In genomic region chrX:23334536-23334870, GRCh38 we compare ENCODE assay signal across 11 cellular contexts. TPM values are rescaled to one million over a fixed set of nuclear protein-coding genes. Genes with fewer than 3 reads are reported as not detected.
DNase-seq lines count a peak whose midpoint lies in the region; ATAC-seq and TF ChIP-seq lines count a peak whose summit lies in the region.
"Had no signal": no experiment of that assay in that cellular context is flagged by ENCODE, and none has a peak within 500 bp of the region (broad histone marks: within the 10 kb centered on the region; RNA-seq: fewer than 3 reads in every experiment).

PTCHD1 (plus strand) TSS chrX:23334849; CDS start chrX:23334876, 27 bp downstream.

- no peak within 1 kb of the TSS for H3K27ac Mint-ChIP-seq in activated T-cell treated with anti-CD3 and anti-CD28 coated beads, Interleukin-2, amount 50 U/mL, for 24 hours
- peak within 1 kb of the TSS in 1 of 6 donors; percentile 51 for H3K27ac Mint-ChIP-seq in naive B cell

- peaks cover 74% of the 10 kb centered on the region for H3K27me3 Mint-ChIP-seq in activated T-cell treated with anti-CD3 and anti-CD28 coated beads, Interleukin-2, amount 50 U/mL, for 24 hours
- H3K27me3 Mint-ChIP-seq in naive B cell: peaks cover 21 to 46% (median 34%) of the 10 kb centered on the region in 3 donors

- peaks cover 11% of the 10 kb centered on the region for H3K4me1 Mint-ChIP-seq in activated T-cell treated with anti-CD3 and anti-CD28 coated beads, Interleukin-2, amount 50 U/mL, for 24 hours (ENCODE audit: low read depth)
- H3K4me1 Mint-ChIP-seq in naive B cell: peaks cover 0 to 20% (median 9%) of the 10 kb centered on the region in 3 donors

- H3K9me3 ChIP-seq in thoracic aorta: no peaks in the 10 kb centered on the region

- DNase-seq in activated T-cell treated with anti-CD3 and anti-CD28 coated beads, Interleukin-2, amount 50 U/mL, for 24 hours: no peak
- no peak for DNase-seq in activated T-cell treated with anti-CD3 and anti-CD28 coated beads, Interleukin-2, amount 50 U/mL, for 48 hours
- DNase-seq in caudate nucleus (lab: John Stamatoyannopoulos, UW): peak in 1 of 61 donors; percentile 60
- DNase-seq in naive B cell: no peak
- DNase-seq in thoracic aorta (ENCODE audit: low spot score): no peak
- DNase-seq in ecto neural progenitor cell (ENCODE audit: low spot score): no peak
- DNase-seq: NCI-H510A treated with DMSO at 0.1 percent for 48 hours; stimulated activated CD4-positive, alpha-beta T cell treated with anti-CD3 and anti-CD28 coated beads, Interleukin-4, amount 100 ng/mL, for 24 hours had no signal

- peak within 1 kb of the TSS; percentile 64 for H3K4me3 ChIP-seq in thoracic aorta

- peak within 1 kb of the TSS; percentile 16 for H3K27ac ChIP-seq in caudate nucleus (ENCODE audit: low read depth, low read length)
- H3K27ac ChIP-seq in thoracic aorta: no peak within 1 kb of the TSS

- no peaks in the 10 kb centered on the region for H3K9me3 Mint-ChIP-seq in activated T-cell treated with anti-CD3 and anti-CD28 coated beads, Interleukin-2, amount 50 U/mL, for 24 hours
- peaks cover 0 to 13% (median 0%) of the 10 kb centered on the region in 7 donors for H3K9me3 Mint-ChIP-seq in naive B cell

- peaks cover 0 to 7% of the 10 kb centered on the region in 2 donors for H3K4me1 ChIP-seq in thoracic aorta (ENCODE audit: control insufficient read depth in 1 of 2, low read depth in 2 of 2)

- TF ChIP-seq CTCF in thoracic aorta (IDR thresholded peaks at IDR 0.05): no peak

- no peaks in the 10 kb centered on the region for H3K36me3 Mint-ChIP-seq in activated T-cell treated with anti-CD3 and anti-CD28 coated beads, Interleukin-2, amount 50 U/mL, for 24 hours (ENCODE audit: low read depth)
- peaks cover 0 to 7% of the 10 kb centered on the region in 2 donors for H3K36me3 Mint-ChIP-seq in naive B cell

- H3K4me3 Mint-ChIP-seq in activated T-cell treated with anti-CD3 and anti-CD28 coated beads, Interleukin-2, amount 50 U/mL, for 24 hours: peak within 1 kb of the TSS; percentile 49
- H3K4me3 Mint-ChIP-seq in naive B cell: peak within 1 kb of the TSS in 7 of 8 donors; percentile 42 to 86 (median 55)

- ATAC-seq in naive B cell (ENCODE audit: low read depth in 2 of 2): no peak
- no peak for ATAC-seq in thoracic aorta (ENCODE audit: insufficient number of reproducible peaks, low FRiP score, low read depth)
- ATAC-seq in HG03095 (IDR thresholded peaks at IDR 0.05; ENCODE audit: unreplicated experiment): no peak
- no peak for ATAC-seq in GM19455 (IDR thresholded peaks at IDR 0.05; ENCODE audit: unreplicated experiment)

- H3K36me3 ChIP-seq in thoracic aorta: no peaks in the 10 kb centered on the region

- no peaks in the 10 kb centered on the region for H3K27me3 ChIP-seq in thoracic aorta (replicated peaks; ENCODE audit: insufficient read depth)

RNA-seq across cellular contexts. Expression of gene PTCHD1, which starts in this region (rescaled TPM):
- polyA plus RNA-seq in naive B cell (ENCODE audit: low read depth in 6 of 6): not detected
- total RNA-seq in thoracic aorta: 1 to 10 TPM in 1 of 2 donors, under 1 TPM in 1; 0.54 to 1.6 TPM
- total RNA-seq: bronchial epithelial cell had no signal
